In the genomic region with DNA sequence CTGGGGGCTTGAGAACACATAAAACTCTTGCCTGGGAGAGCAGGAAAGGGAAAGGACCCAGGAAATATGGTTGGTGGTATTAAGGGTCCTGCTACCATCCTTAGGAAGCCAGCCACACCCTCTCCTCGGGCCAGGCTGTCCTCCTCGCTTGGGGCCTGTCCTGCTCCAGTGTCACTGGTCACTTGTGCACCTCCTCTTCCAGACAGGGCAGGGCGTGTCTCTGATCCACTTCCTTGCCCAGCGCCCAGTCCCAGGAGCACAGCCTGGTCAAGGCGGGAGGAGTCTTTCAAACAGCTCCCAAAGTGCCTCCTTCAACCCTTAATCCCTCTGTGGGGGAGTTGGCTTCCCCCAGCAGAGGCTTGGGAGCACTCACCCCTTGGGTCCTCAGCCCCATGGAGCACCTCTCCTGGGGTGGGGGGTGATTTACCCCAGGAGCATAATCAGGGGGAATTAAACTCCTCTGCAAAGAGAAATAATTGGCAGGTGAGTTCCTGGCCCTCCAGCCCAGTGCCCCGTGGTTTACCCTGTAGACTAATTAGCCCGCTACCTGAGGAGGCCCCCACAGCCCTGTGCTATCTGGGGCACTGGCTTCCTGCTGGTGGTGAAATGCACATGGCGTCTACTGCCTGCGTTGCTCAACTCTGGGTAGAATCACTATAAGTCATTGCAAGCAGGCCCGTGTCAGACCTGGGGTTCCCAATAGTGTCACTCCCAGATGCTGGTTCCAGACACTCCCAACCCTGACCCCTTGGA, we compare ENCODE assay signal across 23 cellular contexts. TPM values are rescaled to one million over a fixed set of nuclear protein-coding genes. Genes with fewer than 3 reads are reported as not detected.
DNase-seq lines count a peak whose midpoint lies in the region; ATAC-seq, FAIRE-seq and TF ChIP-seq lines count a peak whose summit lies in the region.
"Had no signal": no experiment of that assay in that cellular context is flagged by ENCODE, and none has a peak within 500 bp of the region (broad histone marks: within the 10 kb centered on the region; RNA-seq: fewer than 3 reads in every experiment).

No MANE protein-coding gene starts in this region.

- no peaks in the 10 kb centered on the region for H3K36me3 ChIP-seq in HepG2 (replicated peaks in 1 of 2; ENCODE audit: control insufficient read depth in 1 of 2, insufficient read depth in 2 of 2, low read length in 2 of 2)
- H3K36me3 ChIP-seq in right lobe of liver = peaks cover 0 to 21% (median 0%) of the 10 kb centered on the region in 4 donors
- no peaks in the 10 kb centered on the region for H3K36me3 ChIP-seq in colonic mucosa
- H3K36me3 ChIP-seq in mucosa of descending colon (ENCODE audit: low read depth) = no peaks in the 10 kb centered on the region
- H3K36me3 ChIP-seq: SJCRH30 had no signal

- no peak overlapping the region for H3K4me2 ChIP-seq in HepG2 (ENCODE audit: low read depth, low read length)

- no peaks in the 10 kb centered on the region for H4K20me1 ChIP-seq in HepG2 (ENCODE audit: insufficient read depth, low read length)

- BruUV-seq in HepG2 (replicated peaks; lab: Mats Ljungman, UMichigan) = no TSS peak

- H3K4me1 ChIP-seq in HepG2 (ENCODE audit: insufficient read depth, low read length) = peaks cover 26% of the 10 kb centered on the region
- no peaks in the 10 kb centered on the region for H3K4me1 ChIP-seq in right lobe of liver
- H3K4me1 ChIP-seq in colonic mucosa = no peaks in the 10 kb centered on the region
- peaks cover 13% of the 10 kb centered on the region for H3K4me1 ChIP-seq in mucosa of descending colon (ENCODE audit: low read depth)
- H3K4me1 ChIP-seq: SJCRH30 had no signal

- H3K9ac ChIP-seq in HepG2 (ENCODE audit: insufficient read depth, low read depth, low read length) (no peak overlapping the region), colonic mucosa (ENCODE audit: low read depth in 2 of 2, low read length in 2 of 2) (peak overlapping the region in 1 of 2 donors; percentile 12)

- in situ Hi-C loops in HepG2 (cut with HindIII; ENCODE audit: extremely low pct_ligation_motif_present, low pct_unique_long_range_greater_than_20kb) = no loop called here

- H3K79me2 ChIP-seq in HepG2 (ENCODE audit: insufficient read depth, low read length) = no peaks in the 10 kb centered on the region

- H3K4me3 ChIP-seq in HepG2 (replicated peaks in 1 of 3; ENCODE audit: insufficient read depth in 1 of 3, low read depth in 2 of 3, low read length in 3 of 3) (no peak overlapping the region), right lobe of liver (no peak overlapping the region), colonic mucosa (no peak overlapping the region), mucosa of descending colon (no peak overlapping the region)
- H3K4me3 ChIP-seq: SJCRH30 had no signal

- TF ChIP-seq EP300 in HepG2 (IDR thresholded peaks at IDR 0.05; ENCODE audit: low read depth in 2 of 2, low read length in 2 of 2) (no peak), HepG2 (CRISPR knock-in tag; IDR thresholded peaks at IDR 0.05; ENCODE audit: borderline replicate concordance) (no peak)

- no peak for FAIRE-seq in HepG2 (lab: Jason Lieb, UNC)
- FAIRE-seq: GM19239, HTR-8/SVneo had no signal

- TF ChIP-seq POLR2A in HepG2 (IDR thresholded peaks at IDR 0.05; ENCODE audit: insufficient read depth in 1 of 2, low read depth in 2 of 2, low read length in 2 of 2) = no peak
- no peak for TF ChIP-seq POLR2A in right lobe of liver (IDR thresholded peaks at IDR 0.05)

- TF ChIP-seq CTCF in HepG2 (CRISPR knock-in tag; IDR thresholded peaks at IDR 0.05) (no peak), right lobe of liver (IDR thresholded peaks at IDR 0.05) (no peak), colonic mucosa (IDR thresholded peaks at IDR 0.05) (no peak), mucosa of descending colon (IDR thresholded peaks at IDR 0.05) (no peak)

- H3K27me3 ChIP-seq in HepG2 (ENCODE audit: control insufficient read depth in 1 of 2, insufficient read depth in 2 of 2, low read length in 2 of 2) = no peaks in the 10 kb centered on the region
- no peaks in the 10 kb centered on the region for H3K27me3 ChIP-seq in right lobe of liver
- H3K27me3 ChIP-seq in colonic mucosa = no peaks in the 10 kb centered on the region

- DNase-seq in HepG2 (ENCODE audit: low spot score) (no peak), right lobe of liver (no peak), colonic mucosa (peak; percentile 46), mucosa of descending colon (peak; percentile 42 to 73 (median 63)), activated gamma-delta T cell (lab: John Stamatoyannopoulos, UW) (no peak), kidney tubule cell (ENCODE audit: low spot score) (no peak)
- DNase-seq: Caco-2; DMS153; EL; NCI-H1417 treated with DMSO at 0.1 percent for 48 hours; NCI-H2029; NCI-H2171 treated with DMSO at 0.1 percent for 48 hours; NCI-H446 treated with DMSO at 0.1 percent for 48 hours; NK-92 treated with Interleukin-12 subunit alpha and Interleukin-12 subunit beta, amount 100 ng/mL, for 24 hours; PC-3; SJCRH30 had no signal

- no peak overlapping the region for H2AFZ ChIP-seq in HepG2 (ENCODE audit: low read length)

- no peak for TF ChIP-seq RAD21 in HepG2 (CRISPR knock-in tag; IDR thresholded peaks at IDR 0.05)

- intact Hi-C loops in HepG2 (cut with micrococcal nuclease; ENCODE audit: unreplicated experiment) (no loop called here), right lobe of liver (cut with DNase I) (no loop called here), colonic mucosa (cut with DNase I) (no loop called here), mucosa of descending colon (cut with DNase I, micrococcal nuclease) (no loop called here)

- CTCF ChIA-PET in HepG2 (lab: Yijun Ruan, JAX; ENCODE audit: low intra/inter-chr PET ratio, low total read pairs) = no interaction called here

- H3K27ac ChIP-seq in HepG2 (ENCODE audit: extremely low read length, insufficient read depth, low read length) (no peak overlapping the region), right lobe of liver (no peak overlapping the region), colonic mucosa (peak overlapping the region; percentile 51)
- H3K27ac ChIP-seq: HL-60, SJCRH30 had no signal

- POLR2A ChIA-PET in HepG2 (lab: Yijun Ruan, JAX) = no interaction called here

- WGBS in HepG2 (ENCODE audit: low lambda C conversion rate) = 90% methylated on average over 6 of the region's 10 CpGs
- WGBS in right lobe of liver (ENCODE audit: insufficient coverage, low coverage, low lambda C conversion rate, missing lambda C conversion rate) = 68% methylated on average over 5 of the region's 10 CpGs

- H3K9me3 ChIP-seq in HepG2 (ENCODE audit: low read length) (no peaks in the 10 kb centered on the region), right lobe of liver (no peaks in the 10 kb centered on the region), colonic mucosa (no peaks in the 10 kb centered on the region), mucosa of descending colon (no peaks in the 10 kb centered on the region)
- H3K9me3 ChIP-seq: Caco-2, SJCRH30 had no signal

- ATAC-seq in HepG2 (no peak), right lobe of liver (no peak), mucosa of descending colon (peak; percentile 87), GM21619 (IDR thresholded peaks at IDR 0.05; ENCODE audit: unreplicated experiment) (no peak)
- ATAC-seq: HCT116, PC-3 had no signal

RNA-seq across cellular contexts. Expression of a gene that starts 8.0 kb away (rescaled TPM):
- total RNA-seq in HepG2 (2016; rRNA removed; fragmentation: Illumina TruSeq; extraction: Trizol) (1.5 and 4.2 TPM in 2 replicates), right lobe of liver (100 to 1,000 TPM in 1 of 6 experiments, 10 to 100 TPM in 5; 40.7 to 104 (median 60.6) TPM), colonic mucosa (1 to 10 TPM in 1 of 2 donors, under 1 TPM in 1; 0.10 to 1.5 TPM), mucosa of descending colon (under 1 TPM in 2 of 3 donors, not detected in 1; 0.29 to 0.46 TPM)
- total RNA-seq in HepG2 (2016; cell fraction: cytosol; rRNA removed; fragmentation: Illumina TruSeq; extraction: Trizol; ENCODE audit: low read depth) = 1.1 and 1.5 TPM in 2 replicates
- 1.5 and 5.2 TPM in 2 replicates for total RNA-seq in HepG2 (2016; cell fraction: insoluble cytoplasmic fraction; rRNA removed; fragmentation: Illumina TruSeq; extraction: Trizol)
- 1.7 and 2.7 TPM in 2 replicates for total RNA-seq in HepG2 (2016; cell fraction: membrane; rRNA removed; fragmentation: Illumina TruSeq; extraction: Trizol)
- 5.1 and 6.1 TPM in 2 replicates for total RNA-seq in HepG2 (2016; cell fraction: nucleus; rRNA removed; fragmentation: Illumina TruSeq; extraction: Trizol)
- 4.8 and 8.5 TPM in 2 replicates for polyA plus RNA-seq in HepG2 (2011; rRNA removed)
- 5.4 and 5.9 TPM in 2 replicates for polyA plus RNA-seq in HepG2 (2011; cell fraction: cytosol; rRNA removed)
- polyA plus RNA-seq in HepG2 (2011; cell fraction: nucleus; rRNA removed) = 16.8 and 19.4 TPM in 2 replicates
- 4.2 and 6.4 TPM in 2 replicates for polyA plus RNA-seq in HepG2 (2012)
- 1.7 TPM in 2 replicates for polyA plus RNA-seq in HepG2 (2016; cell fraction: cytosol; fragmentation: Illumina TruSeq; extraction: Trizol; ENCODE audit: low read depth)
- polyA plus RNA-seq in HepG2 (2016; cell fraction: insoluble cytoplasmic fraction; fragmentation: Illumina TruSeq; extraction: Trizol; ENCODE audit: low read depth) = 2.3 and 2.6 TPM in 2 replicates
- polyA plus RNA-seq in HepG2 (2016; cell fraction: membrane; fragmentation: Illumina TruSeq; extraction: Trizol; ENCODE audit: low read depth) = 2.4 and 3.1 TPM in 2 replicates
- 10.0 and 11.5 TPM in 2 replicates for polyA plus RNA-seq in HepG2 (2016; cell fraction: nucleus; fragmentation: Illumina TruSeq; extraction: Trizol; ENCODE audit: insufficient read depth, low read depth)
- polyA minus RNA-seq in HepG2 (2011; rRNA and poly(A)+ RNA removed; ENCODE audit: low replicate concordance) = 6.6 TPM in 1 of 2 replicates, not detected in the other
- polyA minus RNA-seq in HepG2 (2011; cell fraction: cytosol; rRNA and poly(A)+ RNA removed) = 1.1 and 1.9 TPM in 2 replicates
- polyA minus RNA-seq in HepG2 (2011; cell fraction: nucleus; rRNA and poly(A)+ RNA removed) = 4.0 and 5.2 TPM in 2 replicates
- total RNA-seq: A673, SJCRH30 had no signal
- polyA plus RNA-seq: CD14-positive monocyte had no signal

RNA-seq across cellular contexts. Expression of a gene that starts 48.2 kb away (rescaled TPM):
- total RNA-seq in HepG2 (2016; rRNA removed; fragmentation: Illumina TruSeq; extraction: Trizol) (not detected in 2 replicates), right lobe of liver (1 to 10 TPM; 1.2 to 8.6 (median 2.0) TPM), colonic mucosa (1 to 10 TPM; 2.0 to 2.7 TPM), mucosa of descending colon (1 to 10 TPM; 4.5 to 5.8 (median 5.3) TPM)
- not detected in 2 replicates for total RNA-seq in HepG2 (2016; cell fraction: cytosol; rRNA removed; fragmentation: Illumina TruSeq; extraction: Trizol; ENCODE audit: low read depth)
- not detected in 2 replicates for total RNA-seq in HepG2 (2016; cell fraction: insoluble cytoplasmic fraction; rRNA removed; fragmentation: Illumina TruSeq; extraction: Trizol)
- not detected in 2 replicates for total RNA-seq in HepG2 (2016; cell fraction: membrane; rRNA removed; fragmentation: Illumina TruSeq; extraction: Trizol)
- total RNA-seq in HepG2 (2016; cell fraction: nucleus; rRNA removed; fragmentation: Illumina TruSeq; extraction: Trizol) = not detected in 2 replicates
- polyA plus RNA-seq in HepG2 (2011; rRNA removed) = 0.05 TPM in 1 of 2 replicates, not detected in the other
- polyA plus RNA-seq in HepG2 (2011; cell fraction: cytosol; rRNA removed) = 0.10 TPM in 1 of 2 replicates, not detected in the other
- polyA plus RNA-seq in HepG2 (2011; cell fraction: nucleus; rRNA removed) = 0.09 TPM in 1 of 2 replicates, not detected in the other
- 0.03 TPM in 1 of 2 replicates, not detected in the other for polyA plus RNA-seq in HepG2 (2012)
- not detected in 2 replicates for polyA plus RNA-seq in HepG2 (2016; cell fraction: cytosol; fragmentation: Illumina TruSeq; extraction: Trizol; ENCODE audit: low read depth)
- not detected in 2 replicates for polyA plus RNA-seq in HepG2 (2016; cell fraction: insoluble cytoplasmic fraction; fragmentation: Illumina TruSeq; extraction: Trizol; ENCODE audit: low read depth)
- polyA plus RNA-seq in HepG2 (2016; cell fraction: membrane; fragmentation: Illumina TruSeq; extraction: Trizol; ENCODE audit: low read depth) = not detected in 2 replicates
- polyA plus RNA-seq in HepG2 (2016; cell fraction: nucleus; fragmentation: Illumina TruSeq; extraction: Trizol; ENCODE audit: insufficient read depth, low read depth) = not detected in 2 replicates
- polyA minus RNA-seq in HepG2 (2011; rRNA and poly(A)+ RNA removed; ENCODE audit: low replicate concordance) = 0.06 TPM in 1 of 2 replicates, not detected in the other
- not detected in 2 replicates for polyA minus RNA-seq in HepG2 (2011; cell fraction: cytosol; rRNA and poly(A)+ RNA removed)
- polyA minus RNA-seq in HepG2 (2011; cell fraction: nucleus; rRNA and poly(A)+ RNA removed) = not detected in 2 replicates
- total RNA-seq: Caco-2, PC-3 had no signal

RNA-seq across cellular contexts. Expression of a gene that starts 49.9 kb away (rescaled TPM):
- total RNA-seq in HepG2 (2016; rRNA removed; fragmentation: Illumina TruSeq; extraction: Trizol) = 4.5 and 5.3 TPM in 2 replicates
- total RNA-seq in HepG2 (2016; cell fraction: cytosol; rRNA removed; fragmentation: Illumina TruSeq; extraction: Trizol; ENCODE audit: low read depth) = 2.1 and 2.4 TPM in 2 replicates
- total RNA-seq in HepG2 (2016; cell fraction: insoluble cytoplasmic fraction; rRNA removed; fragmentation: Illumina TruSeq; extraction: Trizol) = 3.3 and 4.9 TPM in 2 replicates
- total RNA-seq in HepG2 (2016; cell fraction: membrane; rRNA removed; fragmentation: Illumina TruSeq; extraction: Trizol) = 3.7 and 3.8 TPM in 2 replicates
- 2.9 and 4.4 TPM in 2 replicates for total RNA-seq in HepG2 (2016; cell fraction: nucleus; rRNA removed; fragmentation: Illumina TruSeq; extraction: Trizol)
- 11.7 and 17.4 TPM in 2 replicates for polyA plus RNA-seq in HepG2 (2011; rRNA removed)
- 11.0 and 11.5 TPM in 2 replicates for polyA plus RNA-seq in HepG2 (2011; cell fraction: cytosol; rRNA removed)
- 52.2 and 53.1 TPM in 2 replicates for polyA plus RNA-seq in HepG2 (2011; cell fraction: nucleus; rRNA removed)
- 5.3 and 11.6 TPM in 2 replicates for polyA plus RNA-seq in HepG2 (2012)
- 2.5 and 3.1 TPM in 2 replicates for polyA plus RNA-seq in HepG2 (2016; cell fraction: cytosol; fragmentation: Illumina TruSeq; extraction: Trizol; ENCODE audit: low read depth)
- polyA plus RNA-seq in HepG2 (2016; cell fraction: insoluble cytoplasmic fraction; fragmentation: Illumina TruSeq; extraction: Trizol; ENCODE audit: low read depth) = 4.6 and 5.0 TPM in 2 replicates
- 2.8 and 4.0 TPM in 2 replicates for polyA plus RNA-seq in HepG2 (2016; cell fraction: membrane; fragmentation: Illumina TruSeq; extraction: Trizol; ENCODE audit: low read depth)
- 5.0 and 5.9 TPM in 2 replicates for polyA plus RNA-seq in HepG2 (2016; cell fraction: nucleus; fragmentation: Illumina TruSeq; extraction: Trizol; ENCODE audit: insufficient read depth, low read depth)
- 0.28 and 24.0 TPM in 2 replicates for polyA minus RNA-seq in HepG2 (2011; rRNA and poly(A)+ RNA removed; ENCODE audit: low replicate concordance)
- polyA minus RNA-seq in HepG2 (2011; cell fraction: cytosol; rRNA and poly(A)+ RNA removed) = 4.6 and 5.1 TPM in 2 replicates
- polyA minus RNA-seq in HepG2 (2011; cell fraction: nucleus; rRNA and poly(A)+ RNA removed) = 6.8 and 7.3 TPM in 2 replicates
- 1 to 10 TPM; 2.0 to 9.7 (median 4.4) TPM for total RNA-seq in right lobe of liver
- total RNA-seq in colonic mucosa = 10 to 100 TPM; 25.4 to 39.9 TPM
- total RNA-seq in mucosa of descending colon = 10 to 100 TPM; 24.9 to 40.1 (median 31.3) TPM

Comparison
In these comparisons a context has a peak if more than half of its experiments do, and no peak if none do; other contexts are left out.
1. RNA of a gene that starts 8.0 kb away (total RNA-seq): 40.7 to 104 TPM in right lobe of liver; 1.1 to 6.1 TPM in HepG2, 0.10 to 1.5 TPM in colonic mucosa and 0.29 to 0.46 TPM in mucosa of descending colon; every median in the first group is over 4 times any median in the second.
2. DNase-seq: peak in colonic mucosa (single experiment) and mucosa of descending colon (3 of 3); none in HepG2 (single experiment), right lobe of liver (0 of 3), activated gamma-delta T cell (single experiment) and kidney tubule cell (single experiment).